In the genomic region with DNA sequence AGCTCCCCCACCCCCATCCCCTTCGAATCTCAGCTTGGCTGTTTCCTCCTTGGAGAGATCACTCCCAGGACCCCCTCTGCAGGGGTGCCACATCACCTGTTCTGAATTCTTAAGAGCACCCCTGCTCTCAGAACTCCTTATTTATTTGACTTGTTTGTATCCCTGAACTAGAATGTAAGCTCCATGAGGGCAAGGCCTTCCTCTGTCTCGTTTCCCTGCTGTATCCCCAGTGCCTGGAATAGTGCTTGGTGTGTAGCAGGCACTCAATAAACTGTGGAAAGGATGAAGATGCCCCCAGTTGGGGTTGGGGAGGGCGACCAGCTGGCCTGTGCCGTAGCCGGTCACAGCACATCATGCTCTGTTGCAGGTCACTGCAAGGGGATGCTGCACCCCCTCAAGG, we compare ENCODE assay signal across 25 cellular contexts. TPM values are rescaled to one million over a fixed set of nuclear protein-coding genes. Genes with fewer than 3 reads are reported as not detected.
"Had no signal": no experiment of that assay in that cellular context is flagged by ENCODE, and none has a peak within 500 bp of the region (broad histone marks: within the 10 kb centered on the region; RNA-seq: fewer than 3 reads in every experiment).

No MANE protein-coding gene starts in this region.

- H3K27me3 ChIP-seq: breast epithelium, right atrium auricular region had no signal

- H3K9me3 ChIP-seq: breast epithelium, esophagus muscularis mucosa, heart right ventricle, left lung, lower lobe of right lung, right atrium auricular region, thoracic aorta had no signal

- H3K27me3 Mint-ChIP-seq: activated naive CD4-positive, alpha-beta T cell treated with anti-CD3 and anti-CD28 coated beads, Interleukin-2, amount 50 U/mL, for 24 hours had no signal

- H3K9me3 Mint-ChIP-seq: activated naive CD4-positive, alpha-beta T cell treated with anti-CD3 and anti-CD28 coated beads, Interleukin-2, amount 50 U/mL, for 24 hours; activated T-helper 1 cell treated with anti-CD3 and anti-CD28 coated beads, Interleukin-12 subunit alpha, Interleukin-12 subunit beta, Interleukin-2, Interleukin-4 antibody, amounts not matched to agents 30 ng/mL and 10 ng/mL and 1 ng/mL, durations not matched to agents 14 hours and 24 hours and 36 hours; central memory CD8-positive, alpha-beta T cell; dendritic cell treated with granulocyte-macrophage colony-stimulating factor and Interleukin-4, amounts not matched to agents 40 ng/mL and 50 ng/mL, for 4 days; endodermal cell; nephron progenitor cell had no signal

- ATAC-seq: activated CD4-positive, alpha-beta T cell treated with anti-CD3 and anti-CD28 coated beads for 36 hours; left lung; lower lobe of right lung had no signal

- DNase-seq: activated CD4-positive, alpha-beta T cell treated with anti-CD3 and anti-CD28 coated beads for 36 hours; activated CD4-positive, CD25-positive, alpha-beta regulatory T cell; activated CD8-positive, alpha-beta memory T cell treated with anti-CD3 and anti-CD28 coated beads, Interleukin-2, amount 50 U/mL, for 4 hours; activated effector memory CD4-positive, alpha-beta T cell treated with anti-CD3 and anti-CD28 coated beads, Interleukin-2, amount 50 U/mL, for 16 hours; activated T-cell treated with anti-CD3 and anti-CD28 coated beads, Interleukin-2, amount 50 U/mL, for 1 hour; endodermal cell; foreskin melanocyte; lower lobe of right lung; mesendoderm; nephron progenitor cell; occipital lobe; stimulated activated naive CD4-positive, alpha-beta T cell treated with Interleukin-2 at 50 U/mL for 16 hours; T-helper 1 cell; trophoblast cell had no signal

- H3K27ac Mint-ChIP-seq: activated CD4-positive, alpha-beta T cell treated with anti-CD3 and anti-CD28 coated beads for 36 hours; activated naive CD4-positive, alpha-beta T cell treated with anti-CD3 and anti-CD28 coated beads, Interleukin-2, amount 50 U/mL, for 24 hours; activated T-helper 1 cell treated with anti-CD3 and anti-CD28 coated beads, Interleukin-12 subunit alpha, Interleukin-12 subunit beta, Interleukin-2, Interleukin-4 antibody, amounts not matched to agents 30 ng/mL and 10 ng/mL and 1 ng/mL, durations not matched to agents 14 hours and 24 hours and 36 hours; dendritic cell treated with granulocyte-macrophage colony-stimulating factor and Interleukin-4, amounts not matched to agents 40 ng/mL and 50 ng/mL, for 4 days; endodermal cell had no signal

- H3K27ac ChIP-seq: esophagus muscularis mucosa, heart right ventricle, lower lobe of right lung, right atrium auricular region, thoracic aorta had no signal

- H3K4me3 Mint-ChIP-seq: activated CD4-positive, alpha-beta T cell treated with anti-CD3 and anti-CD28 coated beads for 36 hours; activated naive CD4-positive, alpha-beta T cell treated with anti-CD3 and anti-CD28 coated beads, Interleukin-2, amount 50 U/mL, for 24 hours; activated T-helper 1 cell treated with anti-CD3 and anti-CD28 coated beads, Interleukin-12 subunit alpha, Interleukin-12 subunit beta, Interleukin-2, Interleukin-4 antibody, amounts not matched to agents 30 ng/mL and 10 ng/mL and 1 ng/mL, durations not matched to agents 14 hours and 24 hours and 36 hours; dendritic cell treated with granulocyte-macrophage colony-stimulating factor and Interleukin-4, amounts not matched to agents 40 ng/mL and 50 ng/mL, for 4 days; endodermal cell; nephron progenitor cell had no signal

RNA-seq across cellular contexts. Expression of gene CHRM4, which starts 13.7 kb away (rescaled TPM):
- total RNA-seq: activated CD8-positive, alpha-beta memory T cell treated with anti-CD3 and anti-CD28 coated beads for 36 hours; left lung; lower lobe of right lung had no signal
